In genomic region chr2:65522922-65523321, GRCh38 we compare ENCODE assay signal across 29 cellular contexts.
"Had no signal": no experiment of that assay in that cellular context is flagged by ENCODE, and none has a peak within 500 bp of the region (broad histone marks: within the 10 kb centered on the region; RNA-seq: fewer than 3 reads in every experiment).

No MANE protein-coding gene starts in this region.

- DNase-seq: naive thymus-derived CD8-positive, alpha-beta T cell; nephron progenitor cell; nucleus accumbens; pancreas; psoas muscle; right cardiac atrium; spleen; stimulated activated CD4-positive, alpha-beta T cell treated with anti-CD3 and anti-CD28 coated beads, Interleukin-12 subunit alpha, Interleukin-12 subunit beta, amount 100 ng/mL, for 4 hours; stimulated activated CD4-positive, alpha-beta T cell treated with anti-CD3 and anti-CD28 coated beads, Interleukin-2, amount 100 ng/mL, for 24 hours; stimulated activated CD4-positive, alpha-beta T cell treated with anti-CD3 and anti-CD28 coated beads, Interleukin-2, amount 100 ng/mL, for 48 hours; stimulated activated CD4-positive, alpha-beta T cell treated with anti-CD3 and anti-CD28 coated beads, Interleukin-4, amount 100 ng/mL, for 24 hours; stimulated activated naive B cell treated with anti-CD40 and anti-IgM and Interleukin-4, amounts not matched to agents 10 μg/mL and 1 μg/mL and 100 μg/mL, for 72 hours; stimulated activated naive CD4-positive, alpha-beta T cell treated with Interleukin-2 at 50 U/mL for 16 hours; stomach; thyroid gland; trophoblast cell; upper lobe of left lung had no signal

- H3K4me3 ChIP-seq: pancreas, psoas muscle, skin epidermis, smooth muscle cell, spleen, stomach, thoracic aorta, thyroid gland, tibial nerve, upper lobe of left lung, vagina had no signal

- H3K27ac ChIP-seq: neutrophil, pancreas, psoas muscle, skin epidermis, spleen, stomach, thoracic aorta, thyroid gland, tibial nerve, upper lobe of left lung, vagina had no signal

- H3K4me2 ChIP-seq: smooth muscle cell had no signal

- H3K9me3 Mint-ChIP-seq: natural killer cell treated with Interleukin-12 subunit alpha and Interleukin-12 subunit beta and Interleukin-15 and Interleukin-18, amount 100 ng/mL, for 72 hours had no signal

- H3K9me3 ChIP-seq: neutrophil, pancreas, psoas muscle, spleen, stomach, thoracic aorta, thyroid gland, tibial nerve, upper lobe of left lung, vagina had no signal

- H3K27ac Mint-ChIP-seq: naive thymus-derived CD8-positive, alpha-beta T cell; natural killer cell treated with Interleukin-12 subunit alpha and Interleukin-12 subunit beta and Interleukin-15 and Interleukin-18, amount 100 ng/mL, for 72 hours; nephron progenitor cell; stimulated activated effector memory CD8-positive, alpha-beta T cell treated with anti-CD3 and anti-CD28 coated beads, Interleukin-12 subunit alpha, Interleukin-12 subunit beta, amount 100 ng/mL, for 72 hours; stimulated activated naive B cell treated with anti-CD40 and anti-IgM and Interleukin-4, amounts not matched to agents 10 μg/mL and 1 μg/mL and 100 μg/mL, for 72 hours; stimulated activated naive CD8-positive, alpha-beta T cell treated with anti-CD3 and anti-CD28 coated beads, Interleukin-15, Interleukin-2, amounts not matched to agents 100 ng/mL and 50 ng/mL, for 24 hours had no signal

- H3K4me1 Mint-ChIP-seq: naive thymus-derived CD8-positive, alpha-beta T cell; stimulated activated effector memory CD8-positive, alpha-beta T cell treated with anti-CD3 and anti-CD28 coated beads, Interleukin-12 subunit alpha, Interleukin-12 subunit beta, amount 100 ng/mL, for 72 hours; stimulated activated naive B cell treated with anti-CD40 and anti-IgM and Interleukin-4, amounts not matched to agents 10 μg/mL and 1 μg/mL and 100 μg/mL, for 72 hours had no signal

- FAIRE-seq: pancreas, urothelium cell line had no signal

- H3K4me1 ChIP-seq: pancreas, psoas muscle, spleen, stomach, thyroid gland, tibial nerve, upper lobe of left lung, vagina had no signal

- H3K36me3 ChIP-seq: neutrophil, pancreas, spleen, stomach, thoracic aorta, thyroid gland, tibial nerve, upper lobe of left lung, vagina had no signal

- H3K27me3 ChIP-seq: neutrophil, pancreas, stomach, thyroid gland, tibial nerve, upper lobe of left lung, vagina had no signal

- H3K4me3 Mint-ChIP-seq: naive thymus-derived CD8-positive, alpha-beta T cell; natural killer cell treated with Interleukin-12 subunit alpha and Interleukin-12 subunit beta and Interleukin-15 and Interleukin-18, amount 100 ng/mL, for 72 hours; nephron progenitor cell; neural crest cell; stimulated activated effector memory CD8-positive, alpha-beta T cell treated with anti-CD3 and anti-CD28 coated beads, Interleukin-12 subunit alpha, Interleukin-12 subunit beta, amount 100 ng/mL, for 72 hours; stimulated activated naive B cell treated with anti-CD40 and anti-IgM and Interleukin-4, amounts not matched to agents 10 μg/mL and 1 μg/mL and 100 μg/mL, for 72 hours; stimulated activated naive CD8-positive, alpha-beta T cell treated with anti-CD3 and anti-CD28 coated beads, Interleukin-15, Interleukin-2, amounts not matched to agents 100 ng/mL and 50 ng/mL, for 24 hours had no signal

- ATAC-seq: naive thymus-derived CD8-positive, alpha-beta T cell; natural killer cell treated with Interleukin-12 subunit alpha and Interleukin-12 subunit beta and Interleukin-15 and Interleukin-18, amount 100 ng/mL, for 72 hours; pancreas; psoas muscle; right cardiac atrium; sciatic nerve; stimulated activated effector memory CD8-positive, alpha-beta T cell treated with anti-CD3 and anti-CD28 coated beads, Interleukin-12 subunit alpha, Interleukin-12 subunit beta, amount 100 ng/mL, for 72 hours; stimulated activated naive B cell treated with anti-CD40 and anti-IgM and Interleukin-4, amounts not matched to agents 10 μg/mL and 1 μg/mL and 100 μg/mL, for 72 hours had no signal

- H3K36me3 Mint-ChIP-seq: naive thymus-derived CD8-positive, alpha-beta T cell; natural killer cell treated with Interleukin-12 subunit alpha and Interleukin-12 subunit beta and Interleukin-15 and Interleukin-18, amount 100 ng/mL, for 72 hours; stimulated activated effector memory CD8-positive, alpha-beta T cell treated with anti-CD3 and anti-CD28 coated beads, Interleukin-12 subunit alpha, Interleukin-12 subunit beta, amount 100 ng/mL, for 72 hours had no signal
